13 cellular contexts compared by ENCODE assay signal in the genomic region with DNA sequence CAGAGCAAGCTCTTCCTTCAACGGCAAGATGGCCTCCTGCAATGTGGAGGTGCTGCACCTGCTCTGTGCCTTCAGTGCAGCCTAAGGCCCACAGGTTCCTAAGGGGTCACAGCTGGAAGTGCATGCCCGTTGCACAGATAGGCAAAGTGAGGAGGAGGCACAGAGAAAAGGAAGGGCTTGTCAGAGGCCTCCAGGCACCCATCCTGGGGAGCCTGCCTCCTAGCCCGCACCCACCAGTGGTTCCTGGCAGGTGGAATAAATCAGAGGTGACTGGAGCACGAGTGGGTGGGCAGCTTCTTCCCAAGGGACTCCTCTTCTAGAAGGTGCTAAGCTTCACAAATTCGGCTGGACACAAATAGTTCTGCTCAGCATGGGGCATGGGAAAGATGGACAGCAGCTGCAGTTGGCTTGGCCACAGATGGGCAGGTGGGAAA. TPM values are rescaled to one million over a fixed set of nuclear protein-coding genes. Genes with fewer than 3 reads are reported as not detected.
DNase-seq lines count a peak whose midpoint lies in the region; ATAC-seq and TF ChIP-seq lines count a peak whose summit lies in the region.
"Had no signal": no experiment of that assay in that cellular context is flagged by ENCODE, and none has a peak within 500 bp of the region (broad histone marks: within the 10 kb centered on the region; RNA-seq: fewer than 3 reads in every experiment).

No MANE protein-coding gene starts in this region.

- H3K79me2 ChIP-seq in SK-N-SH (ENCODE audit: insufficient read depth), result peaks cover 95% of the 10 kb centered on the region

- CTCF ChIA-PET in SK-N-SH (lab: Yijun Ruan, JAX), result interaction anchor here (0.7 to 5.5 kb wide), 7 partner anchors 8 to 175 kb away, joined by 3 to 23 read pairs (median 4); partner anchors contain the start of gene TOR2A
- CTCF ChIA-PET in RWPE1 (lab: Yijun Ruan, JAX), result interaction anchor here (0.5 to 1.0 kb wide), 3 partner anchors 18 to 631 kb away, joined by 3 to 5 read pairs (median 4); no protein-coding TSS in a partner anchor

- H3K4me1 ChIP-seq in SK-N-SH (ENCODE audit: control insufficient read depth in 1 of 2, insufficient read depth in 2 of 2, low read depth in 1 of 2, low read length in 1 of 2), result peaks cover 38 to 76% of the 10 kb centered on the region in 2 experiments; a peak in 3 of 4 replicates
- H3K4me1 ChIP-seq in left ventricle myocardium inferior, result peaks cover 99% of the 10 kb centered on the region
- H3K4me1 ChIP-seq in skeletal muscle tissue (ENCODE audit: control insufficient read depth in 3 of 3, insufficient read depth in 3 of 3, low read length in 3 of 3), result peaks cover 71 to 78% (median 78%) of the 10 kb centered on the region in 3 donors

- H4K20me1 ChIP-seq in SK-N-SH (ENCODE audit: insufficient read depth), result peaks cover 22% of the 10 kb centered on the region

- H3K4me1 Mint-ChIP-seq in stimulated activated memory B cell treated with anti-CD40 and anti-IgM and Interleukin-4, amounts not matched to agents 10 μg/mL and 1 μg/mL and 100 μg/mL, for 72 hours, result peaks cover 12% of the 10 kb centered on the region

- no peak for TF ChIP-seq EP300 in SK-N-SH (IDR thresholded peaks at IDR 0.05; ENCODE audit: borderline replicate concordance in 1 of 2, low read depth in 1 of 2, low read length in 1 of 2)

- TF ChIP-seq CTCF in SK-N-SH (IDR thresholded peaks at IDR 0.05) (no peak), RWPE1 (conservative IDR thresholded peaks at IDR 0.05; ENCODE audit: low read depth) (no peak), left ventricle myocardium inferior (IDR thresholded peaks at IDR 0.05; ENCODE audit: borderline replicate concordance) (no peak)

- H3K4me3 Mint-ChIP-seq in stimulated activated memory B cell treated with anti-CD40 and anti-IgM and Interleukin-4, amounts not matched to agents 10 μg/mL and 1 μg/mL and 100 μg/mL, for 72 hours, result no peak overlapping the region

- H3K36me3 ChIP-seq in SK-N-SH (replicated peaks in 1 of 2; ENCODE audit: control insufficient read depth in 1 of 2, insufficient read depth in 2 of 2, low read length in 1 of 2) (peaks cover 8 to 46% of the 10 kb centered on the region in 2 experiments), left ventricle myocardium inferior (no peaks in the 10 kb centered on the region), skeletal muscle tissue (ENCODE audit: control insufficient read depth in 3 of 3, insufficient read depth in 3 of 3, low read length in 3 of 3) (peaks cover 4 to 6% (median 5%) of the 10 kb centered on the region in 3 donors)

- peaks cover 9% of the 10 kb centered on the region for H3K27me3 Mint-ChIP-seq in stimulated activated memory B cell treated with anti-CD40 and anti-IgM and Interleukin-4, amounts not matched to agents 10 μg/mL and 1 μg/mL and 100 μg/mL, for 72 hours
- H3K27me3 Mint-ChIP-seq: progenitor cell of endocrine pancreas had no signal

- H3K9me2 ChIP-seq in SK-N-SH, result no peaks in the 10 kb centered on the region

- H3K9ac ChIP-seq in SK-N-SH (peak overlapping the region; percentile 45; the same call in 1 of the 2 replicates), skeletal muscle tissue (ENCODE audit: low read depth in 1 of 3, low read length in 3 of 3) (peak overlapping the region; percentile 6 to 69 (median 46))

- no peak for DNase-seq in SK-N-SH
- DNase-seq in RWPE1 (ENCODE audit: low spot score), result no peak
- DNase-seq in left ventricle myocardium inferior, result no peak
- no peak for DNase-seq in MV-4-11 (lab: John Stamatoyannopoulos, UW)
- no peak for DNase-seq in retina
- DNase-seq: activated CD8-positive, alpha-beta memory T cell treated with anti-CD3 and anti-CD28 coated beads, Interleukin-2, amount 50 U/mL, for 48 hours; NCI-H1092 had no signal

- no peak overlapping the region for H3K27ac Mint-ChIP-seq in stimulated activated memory B cell treated with anti-CD40 and anti-IgM and Interleukin-4, amounts not matched to agents 10 μg/mL and 1 μg/mL and 100 μg/mL, for 72 hours
- H3K27ac Mint-ChIP-seq: progenitor cell of endocrine pancreas had no signal

- ATAC-seq in SK-N-SH treated with all-trans-retinoic acid at 6 μM for 48 hours, result no peak
- ATAC-seq in stimulated activated memory B cell treated with anti-CD40 and anti-IgM and Interleukin-4, amounts not matched to agents 10 μg/mL and 1 μg/mL and 100 μg/mL, for 72 hours, result no peak
- ATAC-seq: left lobe of liver had no signal

- peak overlapping the region; percentile 80; the same call in 1 of the 2 replicates for H3K4me2 ChIP-seq in SK-N-SH

- intact Hi-C loops in left ventricle myocardium inferior (cut with micrococcal nuclease), result no loop called here

- no peaks in the 10 kb centered on the region for H3K9me3 ChIP-seq in SK-N-SH
- no peaks in the 10 kb centered on the region for H3K9me3 ChIP-seq in left ventricle myocardium inferior (replicated peaks)
- H3K9me3 ChIP-seq in skeletal muscle tissue (ENCODE audit: control insufficient read depth in 3 of 3, low read length in 3 of 3), result no peaks in the 10 kb centered on the region

- no peaks in the 10 kb centered on the region for H3K9me3 Mint-ChIP-seq in stimulated activated memory B cell treated with anti-CD40 and anti-IgM and Interleukin-4, amounts not matched to agents 10 μg/mL and 1 μg/mL and 100 μg/mL, for 72 hours

- H3K36me3 Mint-ChIP-seq in stimulated activated memory B cell treated with anti-CD40 and anti-IgM and Interleukin-4, amounts not matched to agents 10 μg/mL and 1 μg/mL and 100 μg/mL, for 72 hours, result no peaks in the 10 kb centered on the region

- H3K27ac ChIP-seq in SK-N-SH (ENCODE audit: low read depth in 2 of 2, low read length in 1 of 2) (peak overlapping the region; percentile 92 to 94), RWPE1 (peak overlapping the region; percentile 99), left ventricle myocardium inferior (replicated peaks) (peak overlapping the region; percentile 84), skeletal muscle tissue (ENCODE audit: low read depth, low read length) (peak overlapping the region; percentile 74)
- H3K27ac ChIP-seq: 22Rv1 had no signal

- no peaks in the 10 kb centered on the region for H3K27me3 ChIP-seq in SK-N-SH (ENCODE audit: insufficient read depth)
- H3K27me3 ChIP-seq in left ventricle myocardium inferior (ENCODE audit: low read depth), result no peaks in the 10 kb centered on the region
- H3K27me3 ChIP-seq in skeletal muscle tissue (ENCODE audit: control insufficient read depth in 3 of 3, insufficient read depth in 3 of 3, low read length in 3 of 3), result no peaks in the 10 kb centered on the region

- H3F3A ChIP-seq in SK-N-SH (replicated peaks; ENCODE audit: insufficient read depth), result peaks cover 67% of the 10 kb centered on the region

- 50% methylated on average over 1 of the region's 5 CpGs for WGBS in SK-N-SH (ENCODE audit: low lambda C conversion rate)

- TF ChIP-seq RAD21 in SK-N-SH (IDR thresholded peaks at IDR 0.05; ENCODE audit: low read length), result no peak

- POLR2A ChIA-PET in SK-N-SH (lab: Yijun Ruan, JAX) (interaction anchor here (1.9 kb wide), 1 partner anchor 8 kb away, joined by 5 read pairs; no protein-coding TSS in a partner anchor), RWPE1 (lab: Yijun Ruan, JAX; ENCODE audit: low non-redundant PET) (interaction anchor here (0.6 kb wide), 1 partner anchor 21 kb away, joined by 8 read pairs; no protein-coding TSS in a partner anchor)

- H3K4me3 ChIP-seq in SK-N-SH (ENCODE audit: low read depth in 2 of 2, low read length in 1 of 2) (no peak overlapping the region), left ventricle myocardium inferior (no peak overlapping the region), skeletal muscle tissue (ENCODE audit: low read length in 3 of 3) (no peak overlapping the region)

- no peak overlapping the region for H2AFZ ChIP-seq in SK-N-SH (ENCODE audit: low read depth)

TF ChIP-seq in SK-N-SH, 30 proteins besides CTCF, POLR2A, EP300 and RAD21 (continues in another document):
- TF ChIP-seq MEF2A (IDR thresholded peaks at IDR 0.05; ENCODE audit: borderline replicate concordance, low read depth), result no peak
- no peak for TF ChIP-seq FOSL2 (IDR thresholded peaks at IDR 0.05; ENCODE audit: borderline replicate concordance, low read depth)
- TF ChIP-seq CHD2 (IDR thresholded peaks at IDR 0.05; ENCODE audit: low read length, partially characterized antibody), result no peak
- TF ChIP-seq FOXM1 (IDR thresholded peaks at IDR 0.05; ENCODE audit: low read depth), result no peak
- no peak for TF ChIP-seq RCOR1 (IDR thresholded peaks at IDR 0.05; ENCODE audit: low read length)
- TF ChIP-seq IRF3 (IDR thresholded peaks at IDR 0.05; ENCODE audit: low read depth, low read length), result no peak

TF ChIP-seq in SK-N-SH treated with all-trans-retinoic acid at 6 μM for 48 hours, 23 proteins besides CTCF, POLR2A, EP300 and RAD21 (continues in another document):
- no peak for TF ChIP-seq ESRRG (CRISPR knock-in tag; IDR thresholded peaks at IDR 0.05)
- TF ChIP-seq ZFP3 (CRISPR knock-in tag; IDR thresholded peaks at IDR 0.05), result no peak
- no peak for TF ChIP-seq PPARA (CRISPR knock-in tag; IDR thresholded peaks at IDR 0.05; ENCODE audit: borderline replicate concordance)
- TF ChIP-seq ZC3H10 (CRISPR knock-in tag; IDR thresholded peaks at IDR 0.05), result no peak
- TF ChIP-seq ZNF8 (CRISPR knock-in tag; IDR thresholded peaks at IDR 0.05), result no peak
- TF ChIP-seq OSR1 (CRISPR knock-in tag; IDR thresholded peaks at IDR 0.05), result no peak
- no peak for TF ChIP-seq ZNF70 (CRISPR knock-in tag; IDR thresholded peaks at IDR 0.05)
- TF ChIP-seq CREB5 (CRISPR knock-in tag; IDR thresholded peaks at IDR 0.05; ENCODE audit: low read depth), result no peak
- no peak for TF ChIP-seq TCF4 (CRISPR knock-in tag; IDR thresholded peaks at IDR 0.05; ENCODE audit: borderline replicate concordance)
- no peak for TF ChIP-seq ZNF565 (CRISPR knock-in tag; conservative IDR thresholded peaks at IDR 0.05; ENCODE audit: low read depth)
- TF ChIP-seq ARNTL (CRISPR knock-in tag; IDR thresholded peaks at IDR 0.05; ENCODE audit: borderline replicate concordance, low read depth), result no peak

RNA-seq across cellular contexts. Expression of gene STXBP1, which starts 52.8 kb away (rescaled TPM):
- 33.0 and 44.3 TPM in 2 replicates for polyA plus RNA-seq in SK-N-SH (2012; rRNA removed)
- 39.2 and 49.4 TPM in 2 replicates for polyA plus RNA-seq in SK-N-SH (2012; cell fraction: cytosol; rRNA removed)
- 61.1 and 68.8 TPM in 2 replicates for polyA plus RNA-seq in SK-N-SH (2012; cell fraction: nucleus; rRNA removed)
- total RNA-seq in left ventricle myocardium inferior (36.9 TPM), skeletal muscle tissue (5.2 TPM)
